ENCODE assay signal across 30 cellular contexts in genomic region chr10:112222799-112223198, GRCh38.
"Had no signal": no experiment of that assay in that cellular context is flagged by ENCODE, and none has a peak within 500 bp of the region (broad histone marks: within the 10 kb centered on the region; RNA-seq: fewer than 3 reads in every experiment).

No MANE protein-coding gene starts in this region.

- H3K4me3 ChIP-seq: esophagus muscularis mucosa, gastrocnemius medialis had no signal

- H3K9me3 ChIP-seq: gastrocnemius medialis had no signal

- H3K27ac ChIP-seq: brain microvascular endothelial cell, esophagus muscularis mucosa, foreskin keratinocyte, gastrocnemius medialis had no signal

- H3K27ac Mint-ChIP-seq: activated CD4-positive, alpha-beta memory T cell treated with anti-CD3 and anti-CD28 coated beads for 36 hours; activated CD4-positive, alpha-beta T cell treated with anti-CD3 and anti-CD28 coated beads for 36 hours; activated CD4-positive, alpha-beta T cell treated with anti-CD3 and anti-CD28 coated beads, Interleukin-2, amount 10 ng/mL, durations not matched to agents 24 days and 14 days; activated CD8-positive, alpha-beta memory T cell treated with anti-CD3 and anti-CD28 coated beads, Interleukin-2, amount 10 ng/mL, durations not matched to agents 7 days and 5 days; activated CD8-positive, alpha-beta T cell treated with anti-CD3 and anti-CD28 coated beads, Interleukin-2, amount 10 ng/mL, durations not matched to agents 7 days and 5 days; activated naive CD4-positive, alpha-beta T cell treated with anti-CD3 and anti-CD28 coated beads, Interleukin-2, amount 10 ng/mL, durations not matched to agents 7 days and 5 days; activated naive CD4-positive, alpha-beta T cell treated with anti-CD3 and anti-CD28 coated beads, Interleukin-2, amount 50 U/mL, for 72 hours; activated naive CD8-positive, alpha-beta T cell treated with anti-CD3 and anti-CD28 coated beads, Interleukin-2, amount 10 ng/mL, durations not matched to agents 7 days and 5 days; activated T-helper 1 cell treated with anti-CD3 and anti-CD28 coated beads, Interleukin-12 subunit alpha, Interleukin-12 subunit beta, Interleukin-2, Interleukin-4 antibody, amounts not matched to agents 30 ng/mL and 10 ng/mL and 1 ng/mL, durations not matched to agents 14 hours and 24 hours and 36 hours; effector memory CD8-positive, alpha-beta T cell; T-helper 17 cell had no signal

- ATAC-seq: activated CD4-positive, alpha-beta T cell treated with anti-CD3 and anti-CD28 coated beads for 36 hours; activated CD8-positive, alpha-beta memory T cell treated with anti-CD3 and anti-CD28 coated beads, Interleukin-2, amount 10 ng/mL, durations not matched to agents 7 days and 5 days; activated CD8-positive, alpha-beta T cell treated with anti-CD3 and anti-CD28 coated beads, Interleukin-2, amount 10 ng/mL, durations not matched to agents 7 days and 5 days; activated naive CD4-positive, alpha-beta T cell treated with anti-CD3 and anti-CD28 coated beads, Interleukin-2, amount 50 U/mL, for 72 hours; effector memory CD8-positive, alpha-beta T cell; foreskin keratinocyte; gastrocnemius medialis; T-helper 17 cell had no signal

- DNase-seq: activated CD4-positive, alpha-beta memory T cell treated with anti-CD3 and anti-CD28 coated beads for 36 hours; activated CD4-positive, alpha-beta T cell treated with anti-CD3 and anti-CD28 coated beads for 36 hours; activated CD4-positive, alpha-beta T cell treated with anti-CD3 and anti-CD28 coated beads, Interleukin-2, amount 10 ng/mL, durations not matched to agents 24 days and 14 days; activated CD4-positive, CD25-positive, alpha-beta regulatory T cell; activated CD4-positive, CD25-positive, alpha-beta regulatory T cell treated with anti-CD3 and anti-CD28 coated beads, Interleukin-2, amount 50 U/mL, for 72 hours; activated CD8-positive, alpha-beta memory T cell treated with anti-CD3 and anti-CD28 coated beads, Interleukin-2, amount 10 ng/mL, durations not matched to agents 7 days and 5 days; activated CD8-positive, alpha-beta memory T cell treated with anti-CD3 and anti-CD28 coated beads, Interleukin-2, amount 50 U/mL, for 4 hours; activated CD8-positive, alpha-beta T cell treated with anti-CD3 and anti-CD28 coated beads, Interleukin-2, amount 10 ng/mL, durations not matched to agents 7 days and 5 days; activated gamma-delta T cell; activated naive CD4-positive, alpha-beta T cell; activated naive CD4-positive, alpha-beta T cell treated with anti-CD3 and anti-CD28 coated beads, Interleukin-2, amount 10 ng/mL, durations not matched to agents 7 days and 5 days; activated naive CD8-positive, alpha-beta T cell treated with anti-CD3 and anti-CD28 coated beads, Interleukin-2, amount 10 ng/mL, durations not matched to agents 7 days and 5 days; activated T-cell treated with anti-CD3 and anti-CD28 coated beads, Interleukin-2, amount 50 U/mL, for 1 hour; activated T-cell treated with anti-CD3 and anti-CD28 coated beads, Interleukin-2, amount 50 U/mL, for 48 hours; anterior cingulate cortex; brain microvascular endothelial cell; caudate nucleus; cortex of kidney; dermis blood vessel endothelial cell; effector CD4-positive, alpha-beta T cell; effector memory CD8-positive, alpha-beta T cell; erythroblast; foreskin keratinocyte; gastrocnemius medialis; glutamatergic neuron; T-helper 1 cell; T-helper 17 cell had no signal

- H3K36me3 ChIP-seq: brain microvascular endothelial cell, esophagus muscularis mucosa, gastrocnemius medialis had no signal

- H3K4me3 Mint-ChIP-seq: activated CD4-positive, alpha-beta memory T cell treated with anti-CD3 and anti-CD28 coated beads for 36 hours; activated CD4-positive, alpha-beta T cell treated with anti-CD3 and anti-CD28 coated beads for 36 hours; activated CD4-positive, alpha-beta T cell treated with anti-CD3 and anti-CD28 coated beads, Interleukin-2, amount 10 ng/mL, durations not matched to agents 24 days and 14 days; activated CD8-positive, alpha-beta memory T cell treated with anti-CD3 and anti-CD28 coated beads, Interleukin-2, amount 10 ng/mL, durations not matched to agents 7 days and 5 days; activated CD8-positive, alpha-beta T cell treated with anti-CD3 and anti-CD28 coated beads, Interleukin-2, amount 10 ng/mL, durations not matched to agents 7 days and 5 days; activated naive CD4-positive, alpha-beta T cell treated with anti-CD3 and anti-CD28 coated beads, Interleukin-2, amount 10 ng/mL, durations not matched to agents 7 days and 5 days; activated naive CD8-positive, alpha-beta T cell treated with anti-CD3 and anti-CD28 coated beads, Interleukin-2, amount 10 ng/mL, durations not matched to agents 7 days and 5 days; activated T-helper 1 cell treated with anti-CD3 and anti-CD28 coated beads, Interleukin-12 subunit alpha, Interleukin-12 subunit beta, Interleukin-2, Interleukin-4 antibody, amounts not matched to agents 30 ng/mL and 10 ng/mL and 1 ng/mL, durations not matched to agents 14 hours and 24 hours and 36 hours; effector memory CD8-positive, alpha-beta T cell; T-helper 17 cell had no signal

- H3K27me3 Mint-ChIP-seq: activated naive CD4-positive, alpha-beta T cell treated with anti-CD3 and anti-CD28 coated beads, Interleukin-2, amount 10 ng/mL, durations not matched to agents 7 days and 5 days had no signal

- H3K27me3 ChIP-seq: brain microvascular endothelial cell, foreskin keratinocyte, gastrocnemius medialis had no signal

- H3K4me1 ChIP-seq: esophagus muscularis mucosa, foreskin keratinocyte, gastrocnemius medialis had no signal

- H3K9me3 Mint-ChIP-seq: activated CD4-positive, alpha-beta T cell treated with anti-CD3 and anti-CD28 coated beads, Interleukin-2, amount 10 ng/mL, durations not matched to agents 24 days and 14 days; activated naive CD4-positive, alpha-beta T cell treated with anti-CD3 and anti-CD28 coated beads, Interleukin-2, amount 10 ng/mL, durations not matched to agents 7 days and 5 days had no signal

- H3K4me1 Mint-ChIP-seq: activated CD4-positive, alpha-beta T cell treated with anti-CD3 and anti-CD28 coated beads for 36 hours; activated CD4-positive, alpha-beta T cell treated with anti-CD3 and anti-CD28 coated beads, Interleukin-2, amount 10 ng/mL, durations not matched to agents 24 days and 14 days; activated naive CD4-positive, alpha-beta T cell treated with anti-CD3 and anti-CD28 coated beads, Interleukin-2, amount 10 ng/mL, durations not matched to agents 7 days and 5 days; activated naive CD8-positive, alpha-beta T cell treated with anti-CD3 and anti-CD28 coated beads, Interleukin-2, amount 10 ng/mL, durations not matched to agents 7 days and 5 days; T-helper 17 cell had no signal

- H3K36me3 Mint-ChIP-seq: activated CD4-positive, alpha-beta memory T cell treated with anti-CD3 and anti-CD28 coated beads for 36 hours; activated CD8-positive, alpha-beta memory T cell treated with anti-CD3 and anti-CD28 coated beads, Interleukin-2, amount 10 ng/mL, durations not matched to agents 7 days and 5 days; activated naive CD4-positive, alpha-beta T cell treated with anti-CD3 and anti-CD28 coated beads, Interleukin-2, amount 10 ng/mL, durations not matched to agents 7 days and 5 days; activated naive CD4-positive, alpha-beta T cell treated with anti-CD3 and anti-CD28 coated beads, Interleukin-2, amount 50 U/mL, for 72 hours; activated naive CD8-positive, alpha-beta T cell treated with anti-CD3 and anti-CD28 coated beads, Interleukin-2, amount 10 ng/mL, durations not matched to agents 7 days and 5 days had no signal
